24 cellular contexts compared by ENCODE assay signal in the genomic region with DNA sequence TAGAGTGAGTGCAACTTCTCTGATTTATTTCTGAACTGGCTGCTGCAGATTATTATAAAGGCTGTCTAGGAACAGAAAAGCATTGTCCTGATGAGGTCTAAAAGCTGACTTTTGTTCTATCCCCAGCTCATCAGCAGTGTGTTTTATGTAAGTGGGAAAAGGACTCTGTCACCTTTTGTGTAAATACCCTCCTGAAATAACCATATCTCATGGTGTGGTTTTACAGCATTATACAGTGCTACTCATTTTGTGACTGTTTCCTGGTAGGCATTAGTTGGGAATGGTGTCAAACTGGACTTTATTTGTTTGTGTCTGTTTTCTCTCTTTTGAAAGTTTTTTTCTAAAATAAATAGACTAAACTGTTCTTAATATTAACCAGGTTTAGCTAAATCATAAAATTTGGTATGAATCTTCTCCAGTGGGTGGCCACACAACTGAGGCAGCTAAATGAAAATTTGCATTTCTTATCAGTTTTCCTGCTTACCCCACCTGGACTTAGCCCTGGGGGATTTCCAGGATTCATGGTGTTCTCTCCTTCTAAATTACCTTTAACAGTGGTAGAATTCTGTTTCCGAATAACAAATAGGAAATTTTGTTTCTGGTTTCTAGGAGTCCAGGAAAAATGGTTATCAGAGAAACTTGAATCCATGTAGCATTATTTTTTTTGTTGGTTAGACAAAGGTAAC.
"Had no signal": no experiment of that assay in that cellular context is flagged by ENCODE, and none has a peak within 500 bp of the region (broad histone marks: within the 10 kb centered on the region; RNA-seq: fewer than 3 reads in every experiment).

No MANE protein-coding gene starts in this region.

- H3K27ac ChIP-seq: Peyer's patch, RWPE1, SJSA1 had no signal

- DNase-seq: activated CD4-positive, alpha-beta T cell treated with anti-CD3 and anti-CD28 coated beads for 4 hours; activated CD4-positive, alpha-beta T cell treated with anti-CD3 and anti-CD28 coated beads, Interleukin-2, amount 50 U/mL, for 4 hours; activated CD8-positive, alpha-beta memory T cell treated with anti-CD3 and anti-CD28 coated beads, Interleukin-2, amount 10 ng/mL, durations not matched to agents 7 days and 5 days; activated CD8-positive, alpha-beta T cell treated with anti-CD3 and anti-CD28 coated beads, Interleukin-2, amount 10 ng/mL, durations not matched to agents 7 days and 5 days; activated effector memory CD4-positive, alpha-beta T cell treated with Interleukin-2 at 50 U/mL for 16 hours; activated naive CD4-positive, alpha-beta T cell; activated T-cell treated with anti-CD3 and anti-CD28 coated beads, Interleukin-2, amount 50 U/mL, for 24 hours; aorta; central memory CD4-positive, alpha-beta T cell; MG63; MV-4-11; NCI-H1105; NCI-H1436; NCI-H1694 treated with DMSO at 0.1 percent for 48 hours; NCI-H2081 treated with DMSO at 0.1 percent for 48 hours; NCI-H2227 treated with DMSO at 0.1 percent for 48 hours; NCI-H446 treated with DMSO at 0.1 percent for 48 hours; NCI-H524 treated with DMSO at 0.1 percent for 48 hours; NK-92 treated with Interleukin-12 subunit alpha and Interleukin-12 subunit beta, amount 100 ng/mL, for 24 hours; Peyer's patch; Right ventricle myocardium superior had no signal

- H3K27me3 ChIP-seq: MG63, Peyer's patch had no signal

- H3K9me3 ChIP-seq: MG63, Peyer's patch, SJSA1 had no signal

- H3K4me1 ChIP-seq: Peyer's patch, SJSA1 had no signal

- H3K36me3 ChIP-seq: MG63, Peyer's patch, SJSA1 had no signal

- H3K4me3 ChIP-seq: MG63, Peyer's patch, SJSA1 had no signal

- ATAC-seq: activated CD4-positive, CD25-positive, alpha-beta regulatory T cell treated with anti-CD3 and anti-CD28 coated beads, Interleukin-2, amount 50 U/mL, for 24 hours; activated CD8-positive, alpha-beta memory T cell treated with anti-CD3 and anti-CD28 coated beads, Interleukin-2, amount 10 ng/mL, durations not matched to agents 7 days and 5 days; activated CD8-positive, alpha-beta T cell treated with anti-CD3 and anti-CD28 coated beads, Interleukin-2, amount 10 ng/mL, durations not matched to agents 7 days and 5 days had no signal
